Comparison of ENCODE assay signal across 8 cellular contexts in genomic region chr2:237685408-237685807, GRCh38. TPM values are rescaled to one million over a fixed set of nuclear protein-coding genes. Genes with fewer than 3 reads are reported as not detected.
DNase-seq lines count a peak whose midpoint lies in the region; ATAC-seq and TF ChIP-seq lines count a peak whose summit lies in the region.

No MANE protein-coding gene starts in this region.

- H3K4me1 Mint-ChIP-seq in natural killer cell treated with Interleukin-12 subunit alpha and Interleukin-12 subunit beta and Interleukin-15 and Interleukin-18, amount 100 ng/mL, for 72 hours (ENCODE audit: low read depth in 2 of 2), result peaks cover 42% of the 10 kb centered on the region in 2 donors

- intact Hi-C loops in body of pancreas (cut with DNase I), result no loop called here

- peak in 2 of 7 experiments; percentile 14 to 16 for TF ChIP-seq CTCF in body of pancreas (IDR thresholded peaks at IDR 0.05)

- H3K36me3 ChIP-seq in body of pancreas (replicated peaks in 1 of 2; ENCODE audit: insufficient read depth in 1 of 2, low read depth in 2 of 2), result no peaks in the 10 kb centered on the region

- H3K4me3 ChIP-seq in body of pancreas, result no peak overlapping the region

- H3K27ac Mint-ChIP-seq in natural killer cell treated with Interleukin-12 subunit alpha and Interleukin-12 subunit beta and Interleukin-15 and Interleukin-18, amount 100 ng/mL, for 72 hours, result peak overlapping the region; percentile 8 to 85

- peaks cover 4% of the 10 kb centered on the region for H3K4me1 ChIP-seq in body of pancreas

- H3K4me3 Mint-ChIP-seq in natural killer cell treated with Interleukin-12 subunit alpha and Interleukin-12 subunit beta and Interleukin-15 and Interleukin-18, amount 100 ng/mL, for 72 hours, result no peak overlapping the region

- no peaks in the 10 kb centered on the region for H3K9me3 Mint-ChIP-seq in natural killer cell treated with Interleukin-12 subunit alpha and Interleukin-12 subunit beta and Interleukin-15 and Interleukin-18, amount 100 ng/mL, for 72 hours

- WGBS in body of pancreas, 2 donors, result 82 to 84% methylated on average over 5 of the region's 5 CpGs

- DNase-seq in D341Med (ENCODE audit: low spot score), result peak; percentile 49
- peak; percentile 39 for DNase-seq in M059J (ENCODE audit: low read depth)
- DNase-seq in dermis blood vessel endothelial cell, result peak; percentile 51
- no peak for DNase-seq in natural killer cell treated with Interleukin-12 subunit alpha and Interleukin-12 subunit beta and Interleukin-15 and Interleukin-18, amount 100 ng/mL, for 72 hours (ENCODE audit: low spot score)
- DNase-seq in body of pancreas, result no peak
- DNase-seq in middle frontal gyrus (ENCODE audit: extremely low spot score, low spot score), result no peak
- no peak for DNase-seq in T1000 (lab: John Stamatoyannopoulos, UW)
- DNase-seq in GOT3 (lab: John Stamatoyannopoulos, UW), result no peak

- no peaks in the 10 kb centered on the region for H3K27me3 ChIP-seq in body of pancreas

- H3K9me3 ChIP-seq in body of pancreas, result no peaks in the 10 kb centered on the region

- ATAC-seq in natural killer cell treated with Interleukin-12 subunit alpha and Interleukin-12 subunit beta and Interleukin-15 and Interleukin-18, amount 100 ng/mL, for 72 hours, result no peak
- ATAC-seq in body of pancreas, result no peak

- H3K27me3 Mint-ChIP-seq in natural killer cell treated with Interleukin-12 subunit alpha and Interleukin-12 subunit beta and Interleukin-15 and Interleukin-18, amount 100 ng/mL, for 72 hours, result no peaks in the 10 kb centered on the region

- H3K36me3 Mint-ChIP-seq in natural killer cell treated with Interleukin-12 subunit alpha and Interleukin-12 subunit beta and Interleukin-15 and Interleukin-18, amount 100 ng/mL, for 72 hours, result no peaks in the 10 kb centered on the region

- H3K27ac ChIP-seq in body of pancreas, result no peak overlapping the region

- no peak for TF ChIP-seq POLR2A in body of pancreas (IDR thresholded peaks at IDR 0.05)

RNA-seq across cellular contexts. Expression of gene LRRFIP1, which starts 58.0 kb away (rescaled TPM):
- 12.5 and 29.9 TPM in 2 replicates for total RNA-seq in M059J (2014; rRNA removed; shearing (Covaris generic))
- 198 and 305 TPM in 2 replicates for total RNA-seq in dermis blood vessel endothelial cell
- 100 to 1,000 TPM; 125 to 203 TPM for total RNA-seq in natural killer cell treated with Interleukin-12 subunit alpha and Interleukin-12 subunit beta and Interleukin-15 and Interleukin-18, amount 100 ng/mL, for 72 hours
- 10 to 100 TPM; 49.8 to 57.1 TPM for total RNA-seq in body of pancreas

Comparison
In these comparisons a context has a peak if more than half of its experiments do, and no peak if none do; other contexts are left out.
1. DNase-seq: peak in D341Med (single experiment), M059J (single experiment) and dermis blood vessel endothelial cell (single experiment); none in natural killer cell treated with Interleukin-12 subunit alpha and Interleukin-12 subunit beta and Interleukin-15 and Interleukin-18, amount 100 ng/mL, for 72 hours (single experiment), body of pancreas (0 of 4), middle frontal gyrus (single experiment), T1000 (single experiment) and GOT3 (single experiment).